33 cellular contexts compared by ENCODE assay signal in the genomic region with DNA sequence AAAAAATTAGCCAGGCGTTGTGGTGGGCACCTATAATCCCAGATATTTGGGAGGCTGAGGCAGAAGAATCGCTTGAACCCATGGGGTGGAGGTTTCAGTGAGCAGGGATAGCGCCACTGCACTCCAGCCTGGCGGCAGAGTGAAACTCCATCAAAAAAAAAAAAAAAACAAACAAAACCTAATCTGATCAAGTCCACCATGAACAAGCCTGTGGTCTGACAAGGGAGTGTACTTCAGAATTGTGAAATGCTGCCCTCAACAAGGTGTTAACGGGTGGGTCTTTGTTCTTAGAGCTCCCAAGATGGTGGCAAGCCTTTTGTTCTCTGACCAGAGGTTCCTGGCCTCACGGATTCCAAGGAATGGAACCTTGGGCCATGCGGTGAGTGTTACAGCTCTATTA.
"Had no signal": no experiment of that assay in that cellular context is flagged by ENCODE, and none has a peak within 500 bp of the region (broad histone marks: within the 10 kb centered on the region; RNA-seq: fewer than 3 reads in every experiment).

No MANE protein-coding gene starts in this region.

- DNase-seq: activated CD4-positive, alpha-beta T cell treated with anti-CD3 and anti-CD28 coated beads for 1 hour; activated CD4-positive, alpha-beta T cell treated with anti-CD3 and anti-CD28 coated beads for 4 hours; activated CD4-positive, alpha-beta T cell treated with anti-CD3 and anti-CD28 coated beads, Interleukin-2, amount 10 ng/mL, durations not matched to agents 7 days and 5 days; activated CD4-positive, alpha-beta T cell treated with anti-CD3 and anti-CD28 coated beads, Interleukin-2, amount 50 U/mL, for 4 hours; activated CD8-positive, alpha-beta memory T cell treated with anti-CD3 and anti-CD28 coated beads for 24 hours; activated CD8-positive, alpha-beta T cell treated with anti-CD3 and anti-CD28 coated beads for 36 hours; activated effector memory CD4-positive, alpha-beta T cell treated with Interleukin-2 at 50 U/mL for 16 hours; activated gamma-delta T cell treated with Interleukin-2 at 50 U/mL for 16 hours; activated naive CD4-positive, alpha-beta T cell treated with anti-CD3 and anti-CD28 coated beads, Interleukin-2, amount 50 U/mL, for 16 hours; activated naive CD4-positive, alpha-beta T cell treated with Interleukin-2 at 50 U/mL for 16 hours; activated T-cell treated with anti-CD3 and anti-CD28 coated beads, Interleukin-2, amount 50 U/mL, for 4 hours; amniotic stem cell; anterior cingulate cortex; brain microvascular endothelial cell; dermis blood vessel endothelial cell; effector CD4-positive, alpha-beta T cell; effector memory CD8-positive, alpha-beta T cell; erythroblast; foreskin keratinocyte; gastrocnemius medialis; glutamatergic neuron; heart left ventricle; T-helper 2 cell had no signal

- ATAC-seq: activated CD8-positive, alpha-beta T cell treated with anti-CD3 and anti-CD28 coated beads for 36 hours; activated T-cell treated with anti-CD3 and anti-CD28 coated beads, Interleukin-2, amount 50 U/mL, for 4 hours; activated T-helper 17 cell treated with anti-CD3 and anti-CD28 coated beads, Interleukin-2, amount 50 U/mL, for 72 hours; effector memory CD8-positive, alpha-beta T cell; foreskin keratinocyte; gastrocnemius medialis; heart left ventricle; WTC11 had no signal

- H3K4me2 ChIP-seq: hepatocyte had no signal

- H3K27ac Mint-ChIP-seq: activated CD4-positive, alpha-beta T cell treated with anti-CD3 and anti-CD28 coated beads, Interleukin-2, amount 10 ng/mL, durations not matched to agents 7 days and 5 days; activated CD8-positive, alpha-beta T cell treated with anti-CD3 and anti-CD28 coated beads for 36 hours; activated naive CD8-positive, alpha-beta T cell; activated T-helper 17 cell treated with anti-CD3 and anti-CD28 coated beads, Interleukin-2, amount 50 U/mL, for 72 hours; effector memory CD8-positive, alpha-beta T cell; WTC11 had no signal

- H3K9me3 Mint-ChIP-seq: activated CD4-positive, alpha-beta T cell treated with anti-CD3 and anti-CD28 coated beads, Interleukin-2, amount 10 ng/mL, durations not matched to agents 7 days and 5 days; activated CD8-positive, alpha-beta T cell treated with anti-CD3 and anti-CD28 coated beads for 36 hours; activated T-cell treated with anti-CD3 and anti-CD28 coated beads, Interleukin-2, amount 50 U/mL, for 4 hours; activated T-helper 17 cell treated with anti-CD3 and anti-CD28 coated beads, Interleukin-2, amount 50 U/mL, for 72 hours; central memory CD8-positive, alpha-beta T cell; effector memory CD8-positive, alpha-beta T cell; WTC11 had no signal

- H3K27ac ChIP-seq: brain microvascular endothelial cell, coronary artery, esophagus muscularis mucosa, foreskin keratinocyte, gastrocnemius medialis, heart left ventricle, hepatocyte, VCaP had no signal

- H3K4me3 Mint-ChIP-seq: activated CD4-positive, alpha-beta T cell treated with anti-CD3 and anti-CD28 coated beads, Interleukin-2, amount 10 ng/mL, durations not matched to agents 7 days and 5 days; activated CD8-positive, alpha-beta T cell treated with anti-CD3 and anti-CD28 coated beads for 36 hours; activated naive CD8-positive, alpha-beta T cell; activated T-cell treated with anti-CD3 and anti-CD28 coated beads, Interleukin-2, amount 50 U/mL, for 4 hours; activated T-helper 17 cell treated with anti-CD3 and anti-CD28 coated beads, Interleukin-2, amount 50 U/mL, for 72 hours; central memory CD8-positive, alpha-beta T cell; effector memory CD8-positive, alpha-beta T cell; WTC11 had no signal

- H3K4me1 ChIP-seq: esophagus muscularis mucosa, gastrocnemius medialis, heart left ventricle had no signal

- FAIRE-seq: astrocyte, bronchial epithelial cell had no signal

- H2AFZ ChIP-seq: hepatocyte had no signal

- H3K9me3 ChIP-seq: esophagus muscularis mucosa, gastrocnemius medialis, heart left ventricle had no signal

- H3K36me3 ChIP-seq: brain microvascular endothelial cell, esophagus muscularis mucosa, gastrocnemius medialis, heart left ventricle had no signal

- H3K27me3 ChIP-seq: brain microvascular endothelial cell, esophagus muscularis mucosa, foreskin keratinocyte, gastrocnemius medialis, heart left ventricle, hepatocyte had no signal

- H3K4me3 ChIP-seq: coronary artery, esophagus muscularis mucosa, gastrocnemius medialis, heart left ventricle, hepatocyte had no signal

- H3K36me3 Mint-ChIP-seq: activated naive CD8-positive, alpha-beta T cell; WTC11 had no signal

- H3K4me1 Mint-ChIP-seq: activated CD4-positive, alpha-beta T cell treated with anti-CD3 and anti-CD28 coated beads, Interleukin-2, amount 10 ng/mL, durations not matched to agents 7 days and 5 days; activated T-helper 17 cell treated with anti-CD3 and anti-CD28 coated beads, Interleukin-2, amount 50 U/mL, for 72 hours; central memory CD8-positive, alpha-beta T cell had no signal

- H3K79me2 ChIP-seq: hepatocyte had no signal
